In genomic region chr4:159071969-159072765, GRCh38 we compare ENCODE assay signal across 16 cellular contexts. TPM values are rescaled to one million over a fixed set of nuclear protein-coding genes. Genes with fewer than 3 reads are reported as not detected.
DNase-seq lines count a peak whose midpoint lies in the region; ATAC-seq, FAIRE-seq and TF ChIP-seq lines count a peak whose summit lies in the region.
"Had no signal": no experiment of that assay in that cellular context is flagged by ENCODE, and none has a peak within 500 bp of the region (broad histone marks: within the 10 kb centered on the region; RNA-seq: fewer than 3 reads in every experiment).

No MANE protein-coding gene starts in this region.

- DNase-seq in A549 (ENCODE audit: low read depth in 1 of 2, low spot score in 1 of 2) (no peak), choroid plexus epithelial cell (ENCODE audit: low read depth) (peak; percentile 69), keratinocyte (ENCODE audit: low read depth, low spot score) (no peak), H54 (ENCODE audit: insufficient read length, low spot score) (no peak), NOMO-1 treated with DMSO at 0.1 percent for 48 hours (lab: John Stamatoyannopoulos, UW; ENCODE audit: unreplicated experiment) (no peak), activated gamma-delta T cell treated with Interleukin-2 at 50 U/mL for 16 hours (no peak)
- DNase-seq in activated CD4-positive, CD25-positive, alpha-beta regulatory T cell (lab: John Stamatoyannopoulos, UW), result no peak
- DNase-seq: amniotic stem cell, NCI-H1694 treated with DMSO at 0.1 percent for 48 hours, NCI-H510A treated with DMSO at 0.1 percent for 48 hours, T-helper 2 cell had no signal

- TF ChIP-seq POLR2A in A549 (IDR thresholded peaks at IDR 0.05; ENCODE audit: low read length) (no peak), H54 (IDR thresholded peaks at IDR 0.05; ENCODE audit: low read depth, low read length) (no peak)

- no peak for TF ChIP-seq CTCF in A549 (IDR thresholded peaks at IDR 0.05)
- no peak for TF ChIP-seq CTCF in Loucy (conservative IDR thresholded peaks at IDR 0.05; ENCODE audit: low read length)
- TF ChIP-seq CTCF in choroid plexus epithelial cell (conservative IDR thresholded peaks at IDR 0.05; ENCODE audit: low read depth, low read length), result no peak
- no peak for TF ChIP-seq CTCF in keratinocyte (optimal IDR thresholded peaks at IDR 0.05 in 1 of 3, IDR thresholded peaks at IDR 0.05 in 1 of 3, conservative IDR thresholded peaks at IDR 0.05 in 1 of 3; ENCODE audit: extremely low read depth in 1 of 3, insufficient read depth in 2 of 3, low read length in 3 of 3)

- no peak for ATAC-seq in A549
- ATAC-seq: activated CD4-positive, CD25-positive, alpha-beta regulatory T cell treated with anti-CD3 and anti-CD28 coated beads, Interleukin-2, amount 50 U/mL, for 24 hours had no signal

- H3K4me2 ChIP-seq in A549, result peak overlapping the region; percentile 40
- H3K4me2 ChIP-seq in Loucy (ENCODE audit: low read depth, low read length, poor library complexity, severe bottlenecking), result no peak overlapping the region
- H3K4me2 ChIP-seq in keratinocyte (ENCODE audit: control insufficient read depth, extremely low read depth, insufficient read depth, low read depth, low read length), result peak overlapping the region; percentile 50

- H2AFZ ChIP-seq in Loucy (ENCODE audit: low read length) (peak overlapping the region; percentile 49; the same call in 1 of the 2 replicates), keratinocyte (ENCODE audit: control insufficient read depth, low read length) (peak overlapping the region; percentile 6)

- H3K4me3 ChIP-seq in A549, result no peak overlapping the region
- no peak overlapping the region for H3K4me3 ChIP-seq in Loucy (ENCODE audit: low read length, poor library complexity, severe bottlenecking)
- H3K4me3 ChIP-seq in choroid plexus epithelial cell (ENCODE audit: low read depth, low read length), result no peak overlapping the region
- H3K4me3 ChIP-seq in keratinocyte (ENCODE audit: control insufficient read depth in 2 of 3, extremely low read depth in 1 of 3, insufficient read depth in 2 of 3, low read depth in 1 of 3, low read length in 3 of 3), result no peak overlapping the region
- H3K4me3 ChIP-seq: coronary artery, right atrium auricular region, vagina had no signal

- TF ChIP-seq RAD21 in A549 (conservative IDR thresholded peaks at IDR 0.05 in 1 of 2, IDR thresholded peaks at IDR 0.05 in 1 of 2), result no peak

- no peaks in the 10 kb centered on the region for H3K9me1 ChIP-seq in keratinocyte (ENCODE audit: control insufficient read depth, extremely low read depth, insufficient read depth, low read length)

- H3K79me2 ChIP-seq in Loucy (ENCODE audit: insufficient read depth, low read length) (no peaks in the 10 kb centered on the region), keratinocyte (ENCODE audit: control insufficient read depth, insufficient read depth, low read length) (no peaks in the 10 kb centered on the region)

- WGBS in A549 (ENCODE audit: missing lambda C conversion rate), result 90% methylated on average over 6 of the region's 6 CpGs

- H3K27me3 ChIP-seq in Loucy (ENCODE audit: insufficient read depth, low read length, poor library complexity, severe bottlenecking) (no peaks in the 10 kb centered on the region), keratinocyte (ENCODE audit: control insufficient read depth, extremely low read depth, insufficient read depth, low read length) (no peaks in the 10 kb centered on the region)
- H3K27me3 ChIP-seq: right atrium auricular region, vagina had no signal

- FAIRE-seq in A549 (lab: Jason Lieb, UNC) (no peak), keratinocyte (lab: Jason Lieb, UNC) (no peak), H54 (lab: Jason Lieb, UNC) (no peak)

- H3K9ac ChIP-seq in Loucy (ENCODE audit: low read depth, low read length, poor library complexity, severe bottlenecking), result no peak overlapping the region
- H3K9ac ChIP-seq in keratinocyte (ENCODE audit: control insufficient read depth, extremely low read depth, insufficient read depth, low read length), result peak overlapping the region; percentile 31

- H3K27ac ChIP-seq in A549 (peak overlapping the region; percentile 55 to 63; a peak in 5 of 6 replicates), keratinocyte (ENCODE audit: control insufficient read depth, insufficient read depth, low read length) (peak overlapping the region; percentile 50)
- H3K27ac ChIP-seq: coronary artery, vagina had no signal

- H3K4me1 ChIP-seq in A549, result peaks cover 17% of the 10 kb centered on the region
- H3K4me1 ChIP-seq in Loucy (ENCODE audit: insufficient read depth, low read length, poor library complexity, severe bottlenecking), result peaks cover 27% of the 10 kb centered on the region
- H3K4me1 ChIP-seq in keratinocyte (ENCODE audit: control insufficient read depth, extremely low read depth, insufficient read depth, low read length), result peaks cover 21% of the 10 kb centered on the region
- H3K4me1 ChIP-seq: right atrium auricular region had no signal

- H3K9me2 ChIP-seq in Loucy (replicated peaks; ENCODE audit: low read depth, low read length), result no peaks in the 10 kb centered on the region

- dilution Hi-C loops in keratinocyte (cut with MboI; ENCODE audit: extremely low pct_ligation_motif_present, low sequenced_read_pairs), result no loop called here

- CTCF ChIA-PET in A549 (lab: Yijun Ruan, JAX), result no interaction called here

- H4K20me1 ChIP-seq in Loucy (ENCODE audit: insufficient read depth, low read length, poor library complexity, severe bottlenecking) (no peaks in the 10 kb centered on the region), keratinocyte (ENCODE audit: control insufficient read depth, extremely low read depth, insufficient read depth, low read length) (no peaks in the 10 kb centered on the region)

- TF ChIP-seq EP300 in A549 (IDR thresholded peaks at IDR 0.05), result no peak

- H3K9me3 ChIP-seq in A549 (no peaks in the 10 kb centered on the region), Loucy (ENCODE audit: insufficient read depth, low read depth, low read length) (no peaks in the 10 kb centered on the region), keratinocyte (ENCODE audit: control insufficient read depth, low read depth, low read length) (no peaks in the 10 kb centered on the region)
- H3K9me3 ChIP-seq: right atrium auricular region, vagina had no signal

- H3F3A ChIP-seq in Loucy (ENCODE audit: low read depth), result no peaks in the 10 kb centered on the region

- POLR2A ChIA-PET in A549 (lab: Yijun Ruan, JAX), result no interaction called here

- H3K36me3 ChIP-seq in Loucy (ENCODE audit: insufficient read depth, low read length) (no peaks in the 10 kb centered on the region), keratinocyte (ENCODE audit: control insufficient read depth in 2 of 2, extremely low read depth in 1 of 2, insufficient read depth in 2 of 2, low read length in 2 of 2) (no peaks in the 10 kb centered on the region)
- H3K36me3 ChIP-seq: right atrium auricular region, vagina had no signal

TF ChIP-seq in A549, 52 proteins besides CTCF, POLR2A, EP300 and RAD21 (continues in another document):
- TF ChIP-seq ZFP36 (IDR thresholded peaks at IDR 0.05; ENCODE audit: borderline replicate concordance, partially characterized antibody) (no peak), MAZ (IDR thresholded peaks at IDR 0.05; ENCODE audit: borderline replicate concordance, low read depth, low read length) (no peak), CHD2 (IDR thresholded peaks at IDR 0.05; ENCODE audit: low read length, partially characterized antibody) (no peak), CBX2 (IDR thresholded peaks at IDR 0.05; ENCODE audit: borderline replicate concordance, low read depth) (no peak), FOSL2 (IDR thresholded peaks at IDR 0.05) (no peak), FOSL2 (CRISPR knock-in tag; IDR thresholded peaks at IDR 0.05) (no peak), EHMT2 (IDR thresholded peaks at IDR 0.05; ENCODE audit: low read depth) (no peak), MAFK (IDR thresholded peaks at IDR 0.05; ENCODE audit: partially characterized antibody) (no peak), CBX8 (IDR thresholded peaks at IDR 0.05) (no peak), NPAS2 (CRISPR knock-in tag; IDR thresholded peaks at IDR 0.05; ENCODE audit: borderline replicate concordance) (no peak), HOXB13 (CRISPR knock-in tag; IDR thresholded peaks at IDR 0.05; ENCODE audit: low read depth) (no peak), BCL3 (IDR thresholded peaks at IDR 0.05) (no peak), FOSB (CRISPR knock-in tag; IDR thresholded peaks at IDR 0.05) (no peak), GATA3 (IDR thresholded peaks at IDR 0.05; ENCODE audit: borderline replicate concordance) (no peak), RNF2 (IDR thresholded peaks at IDR 0.05; ENCODE audit: borderline replicate concordance, low read depth) (no peak), HEYL (CRISPR knock-in tag; IDR thresholded peaks at IDR 0.05) (no peak)

RNA-seq across cellular contexts. Expression of gene RAPGEF2, which starts 30.7 kb away (rescaled TPM):
- polyA plus RNA-seq in A549 (2011; rRNA removed), result 27.0 and 31.8 TPM in 2 replicates
- polyA plus RNA-seq in A549 (2012; cell fraction: cytosol; rRNA removed), result 6.3 and 9.1 TPM in 2 replicates
- polyA plus RNA-seq in A549 (2012; cell fraction: nucleus; rRNA removed), result 8.6 and 13.3 TPM in 2 replicates
- polyA plus RNA-seq in A549 (2017; fragmentation: RNase III; extraction: RNeasy Plus Mini Kit Qiagen cat#74134 plus additional on column Dnase treatment), result 9.8 to 10.7 TPM (median 10.0 TPM) in 3 replicates
- 30.6 and 41.2 TPM in 2 replicates for polyA minus RNA-seq in A549 (2011; rRNA and poly(A)+ RNA removed)
- polyA plus RNA-seq in keratinocyte, result 18.6 to 23.8 TPM (median 22.8 TPM) in 3 replicates
- polyA plus RNA-seq in keratinocyte (2011; ENCODE audit: low read depth), result 52.7 TPM
- polyA plus RNA-seq in keratinocyte (2011; cell fraction: cytosol; rRNA removed), result 9.4 and 16.3 TPM in 2 replicates
- polyA plus RNA-seq in keratinocyte (2011; cell fraction: nucleus; rRNA removed), result 36.1 and 47.5 TPM in 2 replicates
- 12.9 and 13.8 TPM in 2 replicates for polyA plus RNA-seq in keratinocyte (2012; ENCODE audit: low replicate concordance)
- polyA minus RNA-seq in keratinocyte, result 30.6 to 86.2 TPM (median 46.8 TPM) in 3 replicates
- polyA minus RNA-seq in keratinocyte (2011; cell fraction: cytosol; rRNA and poly(A)+ RNA removed), result 19.4 TPM
- 57.0 and 99.4 TPM in 2 replicates for polyA minus RNA-seq in keratinocyte (2011; cell fraction: nucleus; rRNA and poly(A)+ RNA removed)
